Comparison of ENCODE assay signal across 12 cellular contexts in genomic region chr11:1333091-1333772, GRCh38. TPM values are rescaled to one million over a fixed set of nuclear protein-coding genes. Genes with fewer than 3 reads are reported as not detected.
"Had no signal": no experiment of that assay in that cellular context is flagged by ENCODE, and none has a peak within 500 bp of the region (broad histone marks: within the 10 kb centered on the region; RNA-seq: fewer than 3 reads in every experiment).

No MANE protein-coding gene starts in this region.

- H3K4me3 Mint-ChIP-seq: activated CD4-positive, alpha-beta T cell treated with anti-CD3 and anti-CD28 coated beads, Interleukin-2, amount 10 ng/mL, durations not matched to agents 7 days and 5 days; activated naive CD8-positive, alpha-beta T cell treated with anti-CD3 and anti-CD28 coated beads, Interleukin-2, amount 10 ng/mL, durations not matched to agents 7 days and 5 days; neural progenitor cell; T-cell had no signal

- H3K27ac Mint-ChIP-seq: activated CD4-positive, alpha-beta T cell treated with anti-CD3 and anti-CD28 coated beads, Interleukin-2, amount 10 ng/mL, durations not matched to agents 7 days and 5 days; activated naive CD8-positive, alpha-beta T cell treated with anti-CD3 and anti-CD28 coated beads, Interleukin-2, amount 10 ng/mL, durations not matched to agents 7 days and 5 days; neural progenitor cell; progenitor cell of endocrine pancreas; T-cell had no signal

- H3K36me3 Mint-ChIP-seq: neural progenitor cell, T-cell had no signal

- DNase-seq: activated CD4-positive, alpha-beta T cell treated with anti-CD3 and anti-CD28 coated beads, Interleukin-2, amount 10 ng/mL, durations not matched to agents 7 days and 5 days; activated naive CD8-positive, alpha-beta T cell treated with anti-CD3 and anti-CD28 coated beads, Interleukin-2, amount 10 ng/mL, durations not matched to agents 7 days and 5 days; amygdala; hippocampal formation; left lung; stimulated activated naive CD8-positive, alpha-beta T cell treated with anti-CD3 and anti-CD28 coated beads, Interleukin-15, Interleukin-2, amounts not matched to agents 100 U/mL and 50 U/mL, for 24 hours; substantia nigra; T-cell; T-helper 9 cell; uterus had no signal

RNA-seq across cellular contexts. Expression of gene BRSK2, which starts 56.5 kb away (rescaled TPM):
- total RNA-seq: activated CD4-positive, alpha-beta T cell treated with anti-CD3 and anti-CD28 coated beads, Interleukin-2, amount 10 ng/mL, durations not matched to agents 7 days and 5 days had no signal
